In the genomic region with DNA sequence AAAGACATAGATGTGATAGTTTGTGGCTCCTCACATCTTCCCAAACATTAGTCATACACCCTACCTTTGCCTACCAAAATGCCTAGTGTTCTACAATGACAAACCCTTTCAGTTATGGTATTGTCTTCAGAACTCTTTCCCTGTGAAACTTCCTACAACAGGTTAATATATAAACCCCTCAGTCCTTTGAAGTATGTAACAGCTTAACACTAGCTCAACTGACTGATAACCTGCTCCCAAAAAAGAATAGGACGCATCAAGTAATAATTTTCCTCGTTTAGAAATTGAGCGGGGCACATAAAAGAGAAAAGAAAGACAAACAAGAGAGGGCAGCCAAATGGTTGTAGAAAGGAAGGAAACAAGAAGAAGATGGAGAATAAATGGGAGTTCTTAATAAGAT, we compare ENCODE assay signal across 1 cellular context.
TF ChIP-seq lines count a peak whose summit lies in the region.

No MANE protein-coding gene starts in this region.

TF ChIP-seq in HepG2, 621 proteins besides CTCF, POLR2A, EP300 and RAD21 (continued from another document and continues in another):
- TF ChIP-seq, protein P1, sequence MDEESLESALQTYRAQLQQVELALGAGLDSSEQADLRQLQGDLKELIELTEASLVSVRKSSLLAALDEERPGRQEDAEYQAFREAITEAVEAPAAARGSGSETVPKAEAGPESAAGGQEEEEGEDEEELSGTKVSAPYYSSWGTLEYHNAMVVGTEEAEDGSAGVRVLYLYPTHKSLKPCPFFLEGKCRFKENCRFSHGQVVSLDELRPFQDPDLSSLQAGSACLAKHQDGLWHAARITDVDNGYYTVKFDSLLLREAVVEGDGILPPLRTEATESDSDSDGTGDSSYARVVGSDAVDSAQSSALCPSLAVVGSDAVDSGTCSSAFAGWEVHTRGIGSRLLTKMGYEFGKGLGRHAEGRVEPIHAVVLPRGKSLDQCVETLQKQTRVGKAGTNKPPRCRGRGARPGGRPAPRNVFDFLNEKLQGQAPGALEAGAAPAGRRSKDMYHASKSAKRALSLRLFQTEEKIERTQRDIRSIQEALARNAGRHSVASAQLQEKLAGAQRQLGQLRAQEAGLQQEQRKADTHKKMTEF (CRISPR knock-in tag; IDR thresholded peaks at IDR 0.05), result peak; percentile 31; the same call in 1 of the 2 replicates
- TF ChIP-seq POGZ (CRISPR knock-in tag; IDR thresholded peaks at IDR 0.05) (peak; percentile 73), ZEB1 (IDR thresholded peaks at IDR 0.05; ENCODE audit: insufficient replicate concordance, low read depth) (no peak), TBP (CRISPR knock-in tag; IDR thresholded peaks at IDR 0.05) (no peak), ZNF879 (CRISPR knock-in tag; IDR thresholded peaks at IDR 0.05) (no peak), FOXK2 (IDR thresholded peaks at IDR 0.05) (no peak), ETV5 (CRISPR knock-in tag; IDR thresholded peaks at IDR 0.05; ENCODE audit: borderline replicate concordance) (peak; percentile 27; the same call in 1 of the 2 replicates), SIX4 (CRISPR knock-in tag; IDR thresholded peaks at IDR 0.05) (0 out of 2 replicates have a peak, but pooled peaks have one; percentile 32), KAT8 (CRISPR knock-in tag; IDR thresholded peaks at IDR 0.05) (peak; percentile 38; the same call in 1 of the 2 replicates), ZFP41 (CRISPR knock-in tag; IDR thresholded peaks at IDR 0.05; ENCODE audit: borderline replicate concordance) (no peak), GFI1 (CRISPR knock-in tag; IDR thresholded peaks at IDR 0.05; ENCODE audit: borderline replicate concordance) (peak; percentile 93), PPARG (CRISPR knock-in tag; conservative IDR thresholded peaks at IDR 0.05) (peak; percentile 45; the same call in 1 of the 2 replicates), ZNF468 (CRISPR knock-in tag; IDR thresholded peaks at IDR 0.05) (no peak), RARA (CRISPR knock-in tag; IDR thresholded peaks at IDR 0.05) (peak; percentile 35; the same call in 1 of the 2 replicates), NR2F6 (IDR thresholded peaks at IDR 0.05) (peak; percentile 64), NR2F6 (CRISPR knock-in tag; IDR thresholded peaks at IDR 0.05) (peak; percentile 51; the same call in 1 of the 2 replicates), FOSL2 (CRISPR knock-in tag; IDR thresholded peaks at IDR 0.05) (peak; percentile 39; the same call in 1 of the 2 replicates), HMG20A (CRISPR knock-in tag; IDR thresholded peaks at IDR 0.05; ENCODE audit: borderline replicate concordance) (peak; percentile 68; the same call in 1 of the 2 replicates), KLF6 (CRISPR knock-in tag; IDR thresholded peaks at IDR 0.05) (no peak)
- TF ChIP-seq, protein P2, sequence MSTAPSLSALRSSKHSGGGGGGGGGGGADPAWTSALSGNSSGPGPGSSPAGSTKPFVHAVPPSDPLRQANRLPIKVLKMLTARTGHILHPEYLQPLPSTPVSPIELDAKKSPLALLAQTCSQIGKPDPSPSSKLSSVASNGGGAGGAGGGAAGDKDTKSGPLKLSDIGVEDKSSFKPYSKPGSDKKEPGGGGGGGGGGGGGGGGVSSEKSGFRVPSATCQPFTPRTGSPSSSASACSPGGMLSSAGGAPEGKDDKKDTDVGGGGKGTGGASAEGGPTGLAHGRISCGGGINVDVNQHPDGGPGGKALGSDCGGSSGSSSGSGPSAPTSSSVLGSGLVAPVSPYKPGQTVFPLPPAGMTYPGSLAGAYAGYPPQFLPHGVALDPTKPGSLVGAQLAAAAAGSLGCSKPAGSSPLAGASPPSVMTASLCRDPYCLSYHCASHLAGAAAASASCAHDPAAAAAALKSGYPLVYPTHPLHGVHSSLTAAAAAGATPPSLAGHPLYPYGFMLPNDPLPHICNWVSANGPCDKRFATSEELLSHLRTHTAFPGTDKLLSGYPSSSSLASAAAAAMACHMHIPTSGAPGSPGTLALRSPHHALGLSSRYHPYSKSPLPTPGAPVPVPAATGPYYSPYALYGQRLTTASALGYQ (CRISPR knock-in tag; IDR thresholded peaks at IDR 0.05), result peak; percentile 60; the same call in 1 of the 2 replicates
- TF ChIP-seq, protein P3, sequence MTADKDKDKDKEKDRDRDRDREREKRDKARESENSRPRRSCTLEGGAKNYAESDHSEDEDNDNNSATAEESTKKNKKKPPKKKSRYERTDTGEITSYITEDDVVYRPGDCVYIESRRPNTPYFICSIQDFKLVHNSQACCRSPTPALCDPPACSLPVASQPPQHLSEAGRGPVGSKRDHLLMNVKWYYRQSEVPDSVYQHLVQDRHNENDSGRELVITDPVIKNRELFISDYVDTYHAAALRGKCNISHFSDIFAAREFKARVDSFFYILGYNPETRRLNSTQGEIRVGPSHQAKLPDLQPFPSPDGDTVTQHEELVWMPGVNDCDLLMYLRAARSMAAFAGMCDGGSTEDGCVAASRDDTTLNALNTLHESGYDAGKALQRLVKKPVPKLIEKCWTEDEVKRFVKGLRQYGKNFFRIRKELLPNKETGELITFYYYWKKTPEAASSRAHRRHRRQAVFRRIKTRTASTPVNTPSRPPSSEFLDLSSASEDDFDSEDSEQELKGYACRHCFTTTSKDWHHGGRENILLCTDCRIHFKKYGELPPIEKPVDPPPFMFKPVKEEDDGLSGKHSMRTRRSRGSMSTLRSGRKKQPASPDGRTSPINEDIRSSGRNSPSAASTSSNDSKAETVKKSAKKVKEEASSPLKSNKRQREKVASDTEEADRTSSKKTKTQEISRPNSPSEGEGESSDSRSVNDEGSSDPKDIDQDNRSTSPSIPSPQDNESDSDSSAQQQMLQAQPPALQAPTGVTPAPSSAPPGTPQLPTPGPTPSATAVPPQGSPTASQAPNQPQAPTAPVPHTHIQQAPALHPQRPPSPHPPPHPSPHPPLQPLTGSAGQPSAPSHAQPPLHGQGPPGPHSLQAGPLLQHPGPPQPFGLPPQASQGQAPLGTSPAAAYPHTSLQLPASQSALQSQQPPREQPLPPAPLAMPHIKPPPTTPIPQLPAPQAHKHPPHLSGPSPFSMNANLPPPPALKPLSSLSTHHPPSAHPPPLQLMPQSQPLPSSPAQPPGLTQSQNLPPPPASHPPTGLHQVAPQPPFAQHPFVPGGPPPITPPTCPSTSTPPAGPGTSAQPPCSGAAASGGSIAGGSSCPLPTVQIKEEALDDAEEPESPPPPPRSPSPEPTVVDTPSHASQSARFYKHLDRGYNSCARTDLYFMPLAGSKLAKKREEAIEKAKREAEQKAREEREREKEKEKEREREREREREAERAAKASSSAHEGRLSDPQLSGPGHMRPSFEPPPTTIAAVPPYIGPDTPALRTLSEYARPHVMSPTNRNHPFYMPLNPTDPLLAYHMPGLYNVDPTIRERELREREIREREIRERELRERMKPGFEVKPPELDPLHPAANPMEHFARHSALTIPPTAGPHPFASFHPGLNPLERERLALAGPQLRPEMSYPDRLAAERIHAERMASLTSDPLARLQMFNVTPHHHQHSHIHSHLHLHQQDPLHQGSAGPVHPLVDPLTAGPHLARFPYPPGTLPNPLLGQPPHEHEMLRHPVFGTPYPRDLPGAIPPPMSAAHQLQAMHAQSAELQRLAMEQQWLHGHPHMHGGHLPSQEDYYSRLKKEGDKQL (CRISPR knock-in tag; IDR thresholded peaks at IDR 0.05; ENCODE audit: low read depth), result 0 out of 2 replicates have a peak, but pooled peaks have one; percentile 22
- TF ChIP-seq, protein P4, sequence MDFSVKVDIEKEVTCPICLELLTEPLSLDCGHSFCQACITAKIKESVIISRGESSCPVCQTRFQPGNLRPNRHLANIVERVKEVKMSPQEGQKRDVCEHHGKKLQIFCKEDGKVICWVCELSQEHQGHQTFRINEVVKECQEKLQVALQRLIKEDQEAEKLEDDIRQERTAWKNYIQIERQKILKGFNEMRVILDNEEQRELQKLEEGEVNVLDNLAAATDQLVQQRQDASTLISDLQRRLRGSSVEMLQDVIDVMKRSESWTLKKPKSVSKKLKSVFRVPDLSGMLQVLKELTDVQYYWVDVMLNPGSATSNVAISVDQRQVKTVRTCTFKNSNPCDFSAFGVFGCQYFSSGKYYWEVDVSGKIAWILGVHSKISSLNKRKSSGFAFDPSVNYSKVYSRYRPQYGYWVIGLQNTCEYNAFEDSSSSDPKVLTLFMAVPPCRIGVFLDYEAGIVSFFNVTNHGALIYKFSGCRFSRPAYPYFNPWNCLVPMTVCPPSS (IDR thresholded peaks at IDR 0.05), result no peak
- TF ChIP-seq, protein P5, sequence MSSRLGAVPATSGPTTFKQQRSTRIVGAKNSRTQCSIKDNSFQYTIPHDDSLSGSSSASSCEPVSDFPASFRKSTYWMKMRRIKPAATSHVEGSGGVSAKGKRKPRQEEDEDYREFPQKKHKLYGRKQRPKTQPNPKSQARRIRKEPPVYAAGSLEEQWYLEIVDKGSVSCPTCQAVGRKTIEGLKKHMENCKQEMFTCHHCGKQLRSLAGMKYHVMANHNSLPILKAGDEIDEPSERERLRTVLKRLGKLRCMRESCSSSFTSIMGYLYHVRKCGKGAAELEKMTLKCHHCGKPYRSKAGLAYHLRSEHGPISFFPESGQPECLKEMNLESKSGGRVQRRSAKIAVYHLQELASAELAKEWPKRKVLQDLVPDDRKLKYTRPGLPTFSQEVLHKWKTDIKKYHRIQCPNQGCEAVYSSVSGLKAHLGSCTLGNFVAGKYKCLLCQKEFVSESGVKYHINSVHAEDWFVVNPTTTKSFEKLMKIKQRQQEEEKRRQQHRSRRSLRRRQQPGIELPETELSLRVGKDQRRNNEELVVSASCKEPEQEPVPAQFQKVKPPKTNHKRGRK (CRISPR knock-in tag; IDR thresholded peaks at IDR 0.05), result no peak
- TF ChIP-seq, protein P6, sequence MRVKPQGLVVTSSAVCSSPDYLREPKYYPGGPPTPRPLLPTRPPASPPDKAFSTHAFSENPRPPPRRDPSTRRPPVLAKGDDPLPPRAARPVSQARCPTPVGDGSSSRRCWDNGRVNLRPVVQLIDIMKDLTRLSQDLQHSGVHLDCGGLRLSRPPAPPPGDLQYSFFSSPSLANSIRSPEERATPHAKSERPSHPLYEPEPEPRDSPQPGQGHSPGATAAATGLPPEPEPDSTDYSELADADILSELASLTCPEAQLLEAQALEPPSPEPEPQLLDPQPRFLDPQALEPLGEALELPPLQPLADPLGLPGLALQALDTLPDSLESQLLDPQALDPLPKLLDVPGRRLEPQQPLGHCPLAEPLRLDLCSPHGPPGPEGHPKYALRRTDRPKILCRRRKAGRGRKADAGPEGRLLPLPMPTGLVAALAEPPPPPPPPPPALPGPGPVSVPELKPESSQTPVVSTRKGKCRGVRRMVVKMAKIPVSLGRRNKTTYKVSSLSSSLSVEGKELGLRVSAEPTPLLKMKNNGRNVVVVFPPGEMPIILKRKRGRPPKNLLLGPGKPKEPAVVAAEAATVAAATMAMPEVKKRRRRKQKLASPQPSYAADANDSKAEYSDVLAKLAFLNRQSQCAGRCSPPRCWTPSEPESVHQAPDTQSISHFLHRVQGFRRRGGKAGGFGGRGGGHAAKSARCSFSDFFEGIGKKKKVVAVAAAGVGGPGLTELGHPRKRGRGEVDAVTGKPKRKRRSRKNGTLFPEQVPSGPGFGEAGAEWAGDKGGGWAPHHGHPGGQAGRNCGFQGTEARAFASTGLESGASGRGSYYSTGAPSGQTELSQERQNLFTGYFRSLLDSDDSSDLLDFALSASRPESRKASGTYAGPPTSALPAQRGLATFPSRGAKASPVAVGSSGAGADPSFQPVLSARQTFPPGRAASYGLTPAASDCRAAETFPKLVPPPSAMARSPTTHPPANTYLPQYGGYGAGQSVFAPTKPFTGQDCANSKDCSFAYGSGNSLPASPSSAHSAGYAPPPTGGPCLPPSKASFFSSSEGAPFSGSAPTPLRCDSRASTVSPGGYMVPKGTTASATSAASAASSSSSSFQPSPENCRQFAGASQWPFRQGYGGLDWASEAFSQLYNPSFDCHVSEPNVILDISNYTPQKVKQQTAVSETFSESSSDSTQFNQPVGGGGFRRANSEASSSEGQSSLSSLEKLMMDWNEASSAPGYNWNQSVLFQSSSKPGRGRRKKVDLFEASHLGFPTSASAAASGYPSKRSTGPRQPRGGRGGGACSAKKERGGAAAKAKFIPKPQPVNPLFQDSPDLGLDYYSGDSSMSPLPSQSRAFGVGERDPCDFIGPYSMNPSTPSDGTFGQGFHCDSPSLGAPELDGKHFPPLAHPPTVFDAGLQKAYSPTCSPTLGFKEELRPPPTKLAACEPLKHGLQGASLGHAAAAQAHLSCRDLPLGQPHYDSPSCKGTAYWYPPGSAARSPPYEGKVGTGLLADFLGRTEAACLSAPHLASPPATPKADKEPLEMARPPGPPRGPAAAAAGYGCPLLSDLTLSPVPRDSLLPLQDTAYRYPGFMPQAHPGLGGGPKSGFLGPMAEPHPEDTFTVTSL (CRISPR knock-in tag; IDR thresholded peaks at IDR 0.05; ENCODE audit: borderline replicate concordance), result 0 out of 2 replicates have a peak, but pooled peaks have one; percentile 44
- TF ChIP-seq, protein P7, sequence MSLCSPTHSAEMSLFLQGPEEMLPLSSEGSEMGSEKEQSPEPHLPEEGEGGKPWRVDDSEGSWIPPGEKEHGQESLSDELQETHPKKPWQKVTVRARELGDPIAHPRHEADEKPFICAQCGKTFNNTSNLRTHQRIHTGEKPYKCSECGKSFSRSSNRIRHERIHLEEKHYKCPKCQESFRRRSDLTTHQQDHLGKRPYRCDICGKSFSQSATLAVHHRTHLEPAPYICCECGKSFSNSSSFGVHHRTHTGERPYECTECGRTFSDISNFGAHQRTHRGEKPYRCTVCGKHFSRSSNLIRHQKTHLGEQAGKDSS (CRISPR knock-in tag; IDR thresholded peaks at IDR 0.05; ENCODE audit: borderline replicate concordance, low read depth), result no peak
- TF ChIP-seq, protein P8, sequence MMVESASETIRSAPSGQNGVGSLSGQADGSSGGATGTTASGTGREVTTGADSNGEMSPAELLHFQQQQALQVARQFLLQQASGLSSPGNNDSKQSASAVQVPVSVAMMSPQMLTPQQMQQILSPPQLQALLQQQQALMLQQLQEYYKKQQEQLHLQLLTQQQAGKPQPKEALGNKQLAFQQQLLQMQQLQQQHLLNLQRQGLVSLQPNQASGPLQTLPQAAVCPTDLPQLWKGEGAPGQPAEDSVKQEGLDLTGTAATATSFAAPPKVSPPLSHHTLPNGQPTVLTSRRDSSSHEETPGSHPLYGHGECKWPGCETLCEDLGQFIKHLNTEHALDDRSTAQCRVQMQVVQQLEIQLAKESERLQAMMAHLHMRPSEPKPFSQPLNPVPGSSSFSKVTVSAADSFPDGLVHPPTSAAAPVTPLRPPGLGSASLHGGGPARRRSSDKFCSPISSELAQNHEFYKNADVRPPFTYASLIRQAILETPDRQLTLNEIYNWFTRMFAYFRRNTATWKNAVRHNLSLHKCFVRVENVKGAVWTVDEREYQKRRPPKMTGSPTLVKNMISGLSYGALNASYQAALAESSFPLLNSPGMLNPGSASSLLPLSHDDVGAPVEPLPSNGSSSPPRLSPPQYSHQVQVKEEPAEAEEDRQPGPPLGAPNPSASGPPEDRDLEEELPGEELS (CRISPR knock-in tag; IDR thresholded peaks at IDR 0.05), result peak; percentile 83
- TF ChIP-seq, protein P9, sequence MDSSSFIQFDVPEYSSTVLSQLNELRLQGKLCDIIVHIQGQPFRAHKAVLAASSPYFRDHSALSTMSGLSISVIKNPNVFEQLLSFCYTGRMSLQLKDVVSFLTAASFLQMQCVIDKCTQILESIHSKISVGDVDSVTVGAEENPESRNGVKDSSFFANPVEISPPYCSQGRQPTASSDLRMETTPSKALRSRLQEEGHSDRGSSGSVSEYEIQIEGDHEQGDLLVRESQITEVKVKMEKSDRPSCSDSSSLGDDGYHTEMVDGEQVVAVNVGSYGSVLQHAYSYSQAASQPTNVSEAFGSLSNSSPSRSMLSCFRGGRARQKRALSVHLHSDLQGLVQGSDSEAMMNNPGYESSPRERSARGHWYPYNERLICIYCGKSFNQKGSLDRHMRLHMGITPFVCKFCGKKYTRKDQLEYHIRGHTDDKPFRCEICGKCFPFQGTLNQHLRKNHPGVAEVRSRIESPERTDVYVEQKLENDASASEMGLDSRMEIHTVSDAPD (CRISPR knock-in tag; IDR thresholded peaks at IDR 0.05), result no peak
